In the genomic region with DNA sequence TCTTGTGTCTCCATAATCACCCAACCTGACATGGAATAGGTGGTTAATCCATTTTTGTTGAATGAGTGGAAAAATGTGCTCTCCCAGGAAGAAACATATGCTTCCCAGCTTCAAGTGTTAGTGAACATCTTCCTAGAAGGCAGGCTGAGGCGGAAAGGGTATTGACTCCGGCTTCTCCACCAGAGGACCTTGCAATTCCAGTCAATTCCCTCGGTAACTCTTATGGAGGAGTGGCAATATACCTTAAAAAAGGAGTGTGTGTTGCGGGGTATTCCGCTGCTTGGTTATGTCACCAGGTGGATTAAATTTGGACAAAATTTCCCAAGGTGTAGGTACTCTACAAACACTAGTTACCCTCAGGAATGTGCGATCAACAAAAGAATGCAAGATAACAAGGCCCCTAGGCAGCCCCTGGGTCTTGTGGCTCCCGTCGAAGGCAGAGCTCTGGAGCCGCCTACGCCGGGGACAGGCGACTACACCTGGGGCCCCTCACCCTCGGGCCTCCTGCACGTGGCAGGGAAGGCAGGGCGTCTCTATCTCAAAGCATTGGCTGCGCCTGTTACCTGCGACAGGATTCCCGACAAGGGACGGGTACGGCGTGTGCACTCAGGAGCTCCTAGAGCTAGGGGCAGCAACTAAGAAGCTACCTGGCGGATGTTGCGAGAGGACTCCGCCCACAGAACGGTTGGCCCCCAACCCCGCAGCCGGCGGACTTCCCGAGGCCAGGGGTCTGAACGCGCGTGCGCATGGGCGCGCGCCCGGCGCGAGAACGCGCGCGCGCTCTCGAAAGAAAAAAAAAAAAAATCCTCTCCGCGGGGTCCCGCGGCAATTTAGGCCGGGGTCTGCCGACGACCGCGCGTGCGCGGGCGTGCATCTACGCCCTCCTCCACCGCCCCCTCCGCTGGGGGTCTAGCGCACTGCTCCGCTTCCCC, we compare ENCODE assay signal across 8 cellular contexts. TPM values are rescaled to one million over a fixed set of nuclear protein-coding genes. Genes with fewer than 3 reads are reported as not detected.
DNase-seq lines count a peak whose midpoint lies in the region; ATAC-seq and TF ChIP-seq lines count a peak whose summit lies in the region.

Gene WDR87, minus strand, starts transcription at position 659 of the 932 bp plus-strand sequence. CDS start 8,355 bp downstream, outside the sequence.

- no peak for TF ChIP-seq CTCF in heart right ventricle (IDR thresholded peaks at IDR 0.05)

- no peaks in the 10 kb centered on the region for H3K36me3 ChIP-seq in heart right ventricle
- no peaks in the 10 kb centered on the region for H3K36me3 ChIP-seq in rectal smooth muscle tissue (ENCODE audit: control insufficient read depth, insufficient read depth, low read length)

- DNase-seq in NCI-H1417 (lab: John Stamatoyannopoulos, UW) (peak; percentile 79 to 95 (median 93)), NCI-H1417 treated with DMSO at 0.1 percent for 48 hours (lab: John Stamatoyannopoulos, UW) (no peak), RPMI7951 (ENCODE audit: low read depth) (peak; percentile 32), heart right ventricle (peak in 1 of 2 donors; percentile 33)
- DNase-seq in activated naive CD4-positive, alpha-beta T cell (lab: John Stamatoyannopoulos, UW) = peak in 3 of 4 experiments; percentile 7 to 47 (median 32)
- no peak for DNase-seq in NK-92 treated with Interleukin-12 subunit alpha and Interleukin-12 subunit beta, amount 100 ng/mL, for 24 hours (lab: John Stamatoyannopoulos, UW)

- H3K27ac ChIP-seq in heart right ventricle = peak within 1 kb of the TSS in 9 of 10 donors; percentile 64 to 88 (median 78)
- peak within 1 kb of the TSS; percentile 24 for H3K27ac ChIP-seq in rectal smooth muscle tissue (ENCODE audit: low read depth, low read length)

- 8 to 10% methylated on average over 61 to 63 of the region's 63 CpGs for WGBS in heart right ventricle, 2 donors

- no peaks in the 10 kb centered on the region for H3K9me3 ChIP-seq in heart right ventricle

- intact Hi-C loops in heart right ventricle (cut with DNase I) = loop anchor here (5.0 to 10.0 kb wide), 10 partner anchors 96 to 431 kb away; partner anchors contain the start of genes CATSPERG (in 3 of the 10) and DPF1 (in 2 of the 10)

- peaks cover 4 to 24% (median 18%) of the 10 kb centered on the region in 9 donors for H3K4me1 ChIP-seq in heart right ventricle
- H3K4me1 ChIP-seq in rectal smooth muscle tissue (ENCODE audit: control insufficient read depth, insufficient read depth, low read length) = peaks cover 6% of the 10 kb centered on the region

- no peaks in the 10 kb centered on the region for H3K27me3 ChIP-seq in heart right ventricle
- no peaks in the 10 kb centered on the region for H3K27me3 ChIP-seq in rectal smooth muscle tissue (ENCODE audit: control insufficient read depth, insufficient read depth, low read length)

- H3K4me3 ChIP-seq in heart right ventricle (peak within 1 kb of the TSS; percentile 63 to 99 (median 88)), rectal smooth muscle tissue (ENCODE audit: low read length) (peak within 1 kb of the TSS; percentile 74)

- ATAC-seq in HG03521 (IDR thresholded peaks at IDR 0.05; ENCODE audit: unreplicated experiment) (peak; percentile 14), heart right ventricle (peak; percentile 0 to 43 (median 10))

- H3K9ac ChIP-seq in rectal smooth muscle tissue (ENCODE audit: low read length) = peak within 1 kb of the TSS; percentile 41

RNA-seq across cellular contexts. Expression of gene WDR87, which starts in this region (rescaled TPM):
- not detected in 2 replicates for total RNA-seq in RPMI7951 (2014; rRNA removed; shearing (Covaris generic))
- under 1 TPM in 1 of 10 donors, not detected in 9; 0.04 TPM for total RNA-seq in heart right ventricle
- not detected for polyA plus RNA-seq in heart right ventricle

Comparison
In these comparisons a context has a peak if more than half of its experiments do, and no peak if none do; other contexts are left out.
1. DNase-seq: peak in NCI-H1417 (3 of 3) and activated naive CD4-positive, alpha-beta T cell (3 of 4); none in NCI-H1417 treated with DMSO at 0.1 percent for 48 hours (single experiment) and NK-92 treated with Interleukin-12 subunit alpha and Interleukin-12 subunit beta, amount 100 ng/mL, for 24 hours (single experiment).
2. Peak in DNase-seq in RPMI7951; RNA of the gene not detected or under 1 TPM.
3. Peak in ATAC-seq, H3K4me3 ChIP-seq and H3K27ac ChIP-seq in heart right ventricle; RNA of the gene not detected or under 1 TPM.